ENCODE assay signal across 9 cellular contexts in the genomic region with DNA sequence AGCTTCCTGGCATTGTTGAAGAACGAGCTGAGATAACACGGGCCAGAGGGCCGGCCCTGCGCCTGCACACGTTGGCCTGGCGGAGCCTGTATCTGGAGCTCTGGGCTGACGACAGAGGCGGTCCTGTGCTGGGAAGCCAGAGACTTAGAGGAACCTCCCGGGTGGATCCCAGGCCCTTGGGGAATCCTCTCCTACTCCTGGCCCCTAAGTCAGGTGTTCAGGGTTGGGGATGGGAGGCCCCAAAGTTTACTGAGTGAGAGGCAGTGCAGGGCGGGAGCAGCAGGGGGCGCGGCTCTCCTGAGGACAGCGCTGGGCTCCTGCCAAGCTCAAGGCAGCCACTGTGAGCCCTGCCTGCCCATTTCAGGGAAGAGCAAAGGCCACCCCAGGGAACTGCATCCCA. TPM values are rescaled to one million over a fixed set of nuclear protein-coding genes. Genes with fewer than 3 reads are reported as not detected.
DNase-seq lines count a peak whose midpoint lies in the region; FAIRE-seq lines count a peak whose summit lies in the region.
"Had no signal": no experiment of that assay in that cellular context is flagged by ENCODE, and none has a peak within 500 bp of the region (broad histone marks: within the 10 kb centered on the region; RNA-seq: fewer than 3 reads in every experiment).

No MANE protein-coding gene starts in this region.

- H3K14ac ChIP-seq in trophoblast cell (ENCODE audit: low read length), result no peak overlapping the region

- no peak overlapping the region for H3K18ac ChIP-seq in trophoblast cell (ENCODE audit: low read length)

- H4K12ac ChIP-seq in trophoblast cell (ENCODE audit: low read depth, low read length), result no peak overlapping the region

- H3K4me3 ChIP-seq in trophoblast cell (ENCODE audit: low read depth, low read length), result no peak overlapping the region

- H3K27ac Mint-ChIP-seq in T-helper 2 cell treated with Interferon-gamma antibody and Interleukin-4, amounts not matched to agents 5 μg/mL and 100 μg/mL, for 36 hours, result no peak overlapping the region

- H3K79me2 ChIP-seq in trophoblast cell (ENCODE audit: control insufficient read depth, insufficient read depth, low read length, poor library complexity), result peaks cover 5% of the 10 kb centered on the region

- peaks cover 0 to under 1% of the 10 kb centered on the region in 2 experiments for H3K36me3 ChIP-seq in trophoblast cell (ENCODE audit: control insufficient read depth in 1 of 2, insufficient read depth in 2 of 2, low read length in 2 of 2)

- H3K79me1 ChIP-seq in trophoblast cell (ENCODE audit: low read length), result peaks cover 26% of the 10 kb centered on the region

- H3K23ac ChIP-seq in trophoblast cell (ENCODE audit: low read length), result no peak overlapping the region

- no peak overlapping the region for H2BK5ac ChIP-seq in trophoblast cell (ENCODE audit: low read depth, low read length, poor library complexity)

- DNase-seq in NCI-H82 (lab: John Stamatoyannopoulos, UW) (peak; percentile 61), NCI-H82 treated with DMSO at 0.1 percent for 48 hours (lab: John Stamatoyannopoulos, UW; ENCODE audit: unreplicated experiment) (no peak), HTR-8/SVneo (ENCODE audit: insufficient read length, low spot score) (peak; percentile 29), fibroblast of the conjunctiva (ENCODE audit: low read depth) (peak; percentile 24), trophoblast cell (peak; percentile 24 to 42), NCI-H1048 (lab: John Stamatoyannopoulos, UW) (no peak), midbrain (lab: John Stamatoyannopoulos, UW) (no peak)
- peak; percentile 9 for DNase-seq in T-helper 2 cell treated with Interferon-gamma antibody and Interleukin-4, amounts not matched to agents 5 μg/mL and 100 μg/mL, for 36 hours (ENCODE audit: low spot score)
- DNase-seq: activated T-cell treated with anti-CD3 and anti-CD28 coated beads, Interleukin-2, amount 50 U/mL, for 4 hours had no signal

- peaks cover 3% of the 10 kb centered on the region for H3K9me3 ChIP-seq in trophoblast cell (ENCODE audit: insufficient read depth, low read depth, low read length)

- no peaks in the 10 kb centered on the region for H3K4me1 Mint-ChIP-seq in T-helper 2 cell treated with Interferon-gamma antibody and Interleukin-4, amounts not matched to agents 5 μg/mL and 100 μg/mL, for 36 hours (ENCODE audit: low read depth)

- no peak overlapping the region for H3K4me3 Mint-ChIP-seq in T-helper 2 cell treated with Interferon-gamma antibody and Interleukin-4, amounts not matched to agents 5 μg/mL and 100 μg/mL, for 36 hours
- H3K4me3 Mint-ChIP-seq: activated T-cell treated with anti-CD3 and anti-CD28 coated beads, Interleukin-2, amount 50 U/mL, for 4 hours had no signal

- H3K4ac ChIP-seq in trophoblast cell (ENCODE audit: low read depth, low read length), result no peak overlapping the region

- H3K27me3 Mint-ChIP-seq in T-helper 2 cell treated with Interferon-gamma antibody and Interleukin-4, amounts not matched to agents 5 μg/mL and 100 μg/mL, for 36 hours (ENCODE audit: low read depth), result peaks cover 23% of the 10 kb centered on the region

- no peak overlapping the region for H4K91ac ChIP-seq in trophoblast cell (ENCODE audit: low read depth, low read length)

- FAIRE-seq in HTR-8/SVneo (lab: Jason Lieb, UNC), result no peak

- H2AFZ ChIP-seq in trophoblast cell (ENCODE audit: insufficient read depth, low read length, poor library complexity), result no peak overlapping the region

- H3K36me3 Mint-ChIP-seq in T-helper 2 cell treated with Interferon-gamma antibody and Interleukin-4, amounts not matched to agents 5 μg/mL and 100 μg/mL, for 36 hours (ENCODE audit: low read depth), result no peaks in the 10 kb centered on the region

- no peak overlapping the region for H3K9ac ChIP-seq in trophoblast cell (ENCODE audit: low read length)

- H3K4me1 ChIP-seq in trophoblast cell (ENCODE audit: control insufficient read depth in 1 of 2, insufficient read depth in 2 of 2, low read length in 2 of 2), result peaks cover 39 to 42% of the 10 kb centered on the region in 2 experiments

- no CpG with 5 or more reads among the region's 13 CpGs for WGBS in trophoblast cell (ENCODE audit: extremely low coverage, insufficient coverage, insufficient read length)

- no peak overlapping the region for H3K27ac ChIP-seq in trophoblast cell (ENCODE audit: low read depth, low read length)

- H3K9me3 Mint-ChIP-seq in T-helper 2 cell treated with Interferon-gamma antibody and Interleukin-4, amounts not matched to agents 5 μg/mL and 100 μg/mL, for 36 hours, result no peaks in the 10 kb centered on the region
- H3K9me3 Mint-ChIP-seq: activated T-cell treated with anti-CD3 and anti-CD28 coated beads, Interleukin-2, amount 50 U/mL, for 4 hours had no signal

- H2AK5ac ChIP-seq in trophoblast cell (ENCODE audit: low read length), result no peak overlapping the region

- peaks cover 3% of the 10 kb centered on the region for H3K27me3 ChIP-seq in trophoblast cell (ENCODE audit: insufficient read depth, low read length)

- no peak overlapping the region for H3K4me2 ChIP-seq in trophoblast cell (ENCODE audit: low read length)

- peak overlapping the region; percentile 14 for H2BK12ac ChIP-seq in trophoblast cell (ENCODE audit: low read length)

- no peak overlapping the region for H4K8ac ChIP-seq in trophoblast cell (ENCODE audit: low read depth, low read length)

- no peak overlapping the region for H2BK120ac ChIP-seq in trophoblast cell (ENCODE audit: insufficient read depth, low read length, poor library complexity)

RNA-seq across cellular contexts. Expression of a gene that starts 2.5 kb away (rescaled TPM):
- 31.1 and 33.0 TPM in 2 replicates for polyA plus RNA-seq in trophoblast cell (2013)

Comparison
In these comparisons a context has a peak if more than half of its experiments do, and no peak if none do; other contexts are left out.
1. DNase-seq: peak in NCI-H82 (single experiment), HTR-8/SVneo (single experiment), T-helper 2 cell treated with Interferon-gamma antibody and Interleukin-4, amounts not matched to agents 5 μg/mL and 100 μg/mL, for 36 hours (single experiment), fibroblast of the conjunctiva (single experiment) and trophoblast cell (2 of 2); none in NCI-H82 treated with DMSO at 0.1 percent for 48 hours (single experiment), NCI-H1048 (single experiment) and midbrain (single experiment).